Comparison of ENCODE assay signal across 13 cellular contexts in the genomic region with DNA sequence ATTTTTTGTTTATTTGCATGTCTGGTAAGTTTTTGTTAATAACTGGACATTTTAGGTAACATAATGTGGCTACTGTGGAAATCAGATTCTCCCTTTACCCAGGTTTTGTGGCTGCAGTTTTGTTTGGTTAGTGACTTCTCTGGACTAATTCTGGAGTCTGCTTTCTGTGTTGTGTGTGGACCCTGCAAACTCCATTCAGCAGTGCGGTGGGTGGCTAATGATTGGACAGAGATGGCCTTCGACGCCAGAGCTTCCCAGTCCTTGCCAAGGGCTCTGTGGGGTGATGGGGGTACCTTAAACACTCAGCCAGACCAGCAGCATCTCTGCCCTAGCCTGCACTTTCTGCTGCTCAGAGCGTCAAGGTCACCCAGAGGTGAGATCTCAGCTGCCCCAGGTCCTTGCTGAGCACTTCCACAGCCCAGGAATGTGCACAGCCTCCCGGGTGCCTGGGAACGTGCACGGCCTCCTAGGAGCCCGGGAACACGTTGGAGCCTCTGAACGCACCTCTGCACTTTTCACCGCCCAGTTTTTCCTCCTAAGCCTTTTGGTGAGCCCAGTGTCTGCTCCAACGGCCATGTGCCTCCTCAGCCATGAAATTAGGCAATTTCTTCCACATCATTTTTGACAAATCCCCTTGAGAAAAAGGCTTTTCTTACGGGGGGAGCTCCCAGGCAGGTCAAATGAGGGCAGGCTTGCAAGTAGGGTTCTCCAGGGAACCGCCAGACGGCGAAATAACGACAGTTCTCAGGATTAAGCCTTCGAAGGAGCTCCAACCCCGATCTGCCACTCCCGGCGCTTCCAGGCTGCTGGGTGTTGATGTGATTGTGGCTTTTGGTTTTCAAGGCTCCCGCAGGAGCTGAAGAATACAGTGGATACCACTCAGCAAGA. TPM values are rescaled to one million over a fixed set of nuclear protein-coding genes. Genes with fewer than 3 reads are reported as not detected.
DNase-seq lines count a peak whose midpoint lies in the region; ATAC-seq and TF ChIP-seq lines count a peak whose summit lies in the region.
"Had no signal": no experiment of that assay in that cellular context is flagged by ENCODE, and none has a peak within 500 bp of the region (broad histone marks: within the 10 kb centered on the region; RNA-seq: fewer than 3 reads in every experiment).

No MANE protein-coding gene starts in this region.

- H3K4me1 Mint-ChIP-seq in stimulated activated naive CD8-positive, alpha-beta T cell treated with anti-CD3 and anti-CD28 coated beads, Interleukin-15, amount 100 ng/mL, for 72 hours = no peaks in the 10 kb centered on the region
- H3K4me1 Mint-ChIP-seq: central memory CD8-positive, alpha-beta T cell had no signal

- H3K4me3 ChIP-seq in GM23248 (no peak overlapping the region), astrocyte of the cerebellum (ENCODE audit: low read depth, low read length) (no peak overlapping the region), lower lobe of right lung (no peak overlapping the region), skeletal muscle tissue (ENCODE audit: low read length in 3 of 3) (peak overlapping the region in 1 of 3 donors; percentile 0)

- peak overlapping the region; percentile 36; the same call in 1 of the 2 replicates for H3K9ac ChIP-seq in GM23248
- peak overlapping the region in 1 of 3 donors; percentile 45 for H3K9ac ChIP-seq in skeletal muscle tissue (ENCODE audit: low read depth in 1 of 3, low read length in 3 of 3)

- peaks cover 20% of the 10 kb centered on the region for H3K4me1 ChIP-seq in GM23248 (ENCODE audit: insufficient read depth)
- H3K4me1 ChIP-seq in lower lobe of right lung = peaks cover 29% of the 10 kb centered on the region
- peaks cover 37 to 39% (median 39%) of the 10 kb centered on the region in 3 donors for H3K4me1 ChIP-seq in skeletal muscle tissue (ENCODE audit: control insufficient read depth in 3 of 3, insufficient read depth in 3 of 3, low read length in 3 of 3)

- WGBS in GM23248 (ENCODE audit: low coverage in 1 of 2, low lambda C conversion rate in 2 of 2, missing lambda C conversion rate in 2 of 2), 2 experiments = 38 to 39% methylated on average over 22 of the region's 22 CpGs

- peak overlapping the region; percentile 46 for H2AFZ ChIP-seq in GM23248

- H3K9me3 ChIP-seq in GM23248 (ENCODE audit: low read depth) (no peaks in the 10 kb centered on the region), lower lobe of right lung (no peaks in the 10 kb centered on the region), skeletal muscle tissue (ENCODE audit: control insufficient read depth in 3 of 3, low read length in 3 of 3) (no peaks in the 10 kb centered on the region)

- no peaks in the 10 kb centered on the region for H3K79me2 ChIP-seq in GM23248 (ENCODE audit: insufficient read depth)

- TF ChIP-seq CTCF in astrocyte of the cerebellum (IDR thresholded peaks at IDR 0.05; ENCODE audit: low read depth, low read length, missing control alignments) = no peak
- no peak for TF ChIP-seq CTCF in lower lobe of right lung (IDR thresholded peaks at IDR 0.05)

- in situ Hi-C loops in GM23248 (cut with MboI) (no loop called here), astrocyte of the cerebellum (cut with HindIII; ENCODE audit: low sequenced_read_pairs) (no loop called here)

- H3K4me3 Mint-ChIP-seq in stimulated activated naive CD8-positive, alpha-beta T cell treated with anti-CD3 and anti-CD28 coated beads, Interleukin-15, amount 100 ng/mL, for 72 hours = no peak overlapping the region
- H3K4me3 Mint-ChIP-seq: central memory CD8-positive, alpha-beta T cell had no signal

- H3K36me3 ChIP-seq in GM23248 (ENCODE audit: low read depth) (no peaks in the 10 kb centered on the region), lower lobe of right lung (no peaks in the 10 kb centered on the region), skeletal muscle tissue (ENCODE audit: control insufficient read depth in 3 of 3, insufficient read depth in 3 of 3, low read length in 3 of 3) (no peaks in the 10 kb centered on the region)

- H3K9me2 ChIP-seq in GM23248 (ENCODE audit: insufficient read depth) = no peaks in the 10 kb centered on the region

- ATAC-seq in lower lobe of right lung = no peak
- ATAC-seq in GM21423 (IDR thresholded peaks at IDR 0.05; ENCODE audit: unreplicated experiment) = no peak
- ATAC-seq in GM19397 (IDR thresholded peaks at IDR 0.05; ENCODE audit: unreplicated experiment) = no peak
- no peak for ATAC-seq in stimulated activated naive CD8-positive, alpha-beta T cell treated with anti-CD3 and anti-CD28 coated beads, Interleukin-15, amount 100 ng/mL, for 72 hours

- no peaks in the 10 kb centered on the region for H3K27me3 ChIP-seq in GM23248 (replicated peaks; ENCODE audit: insufficient read depth)
- H3K27me3 ChIP-seq in lower lobe of right lung (ENCODE audit: low read depth) = no peaks in the 10 kb centered on the region
- H3K27me3 ChIP-seq in skeletal muscle tissue (ENCODE audit: control insufficient read depth in 3 of 3, insufficient read depth in 3 of 3, low read length in 3 of 3) = peaks cover 0 to 3% (median 0%) of the 10 kb centered on the region in 3 donors

- no peak overlapping the region for H3K27ac Mint-ChIP-seq in stimulated activated naive CD8-positive, alpha-beta T cell treated with anti-CD3 and anti-CD28 coated beads, Interleukin-15, amount 100 ng/mL, for 72 hours

- no peaks in the 10 kb centered on the region for H4K20me1 ChIP-seq in GM23248 (ENCODE audit: insufficient read depth)

- H3K27ac ChIP-seq in GM23248 (peak overlapping the region; percentile 63; the same call in 1 of the 2 replicates), lower lobe of right lung (no peak overlapping the region), skeletal muscle tissue (ENCODE audit: low read depth, low read length) (peak overlapping the region; percentile 20)
- H3K27ac ChIP-seq: HL-60 had no signal

- H3K9me3 Mint-ChIP-seq in stimulated activated naive CD8-positive, alpha-beta T cell treated with anti-CD3 and anti-CD28 coated beads, Interleukin-15, amount 100 ng/mL, for 72 hours = no peaks in the 10 kb centered on the region
- H3K9me3 Mint-ChIP-seq: central memory CD8-positive, alpha-beta T cell had no signal

- H3K4me2 ChIP-seq in GM23248 (ENCODE audit: unreplicated experiment) = peak overlapping the region; percentile 55

- peaks cover 17% of the 10 kb centered on the region for H3F3A ChIP-seq in GM23248 (ENCODE audit: insufficient read depth)

- H3K27me3 Mint-ChIP-seq in stimulated activated naive CD8-positive, alpha-beta T cell treated with anti-CD3 and anti-CD28 coated beads, Interleukin-15, amount 100 ng/mL, for 72 hours = peaks cover 43% of the 10 kb centered on the region

- intact Hi-C loops in lower lobe of right lung (cut with DNase I) = no loop called here

- peak; percentile 23 for DNase-seq in GM23248
- peak; percentile 36 for DNase-seq in astrocyte of the cerebellum (ENCODE audit: low read depth)
- peak; percentile 36 for DNase-seq in lower lobe of right lung
- DNase-seq in stimulated activated naive CD8-positive, alpha-beta T cell treated with anti-CD3 and anti-CD28 coated beads, Interleukin-15, amount 100 ng/mL, for 72 hours = no peak
- no peak for DNase-seq in stimulated activated CD4-positive, alpha-beta T cell treated with anti-CD3 and anti-CD28 coated beads, Interleukin-1b, Interleukin-23, amount 100 ng/mL, for 48 hours
- DNase-seq: activated naive CD4-positive, alpha-beta T cell treated with anti-CD3 and anti-CD28 coated beads, Interleukin-2, amount 50 U/mL, for 16 hours; NCI-H1930; substantia nigra had no signal

RNA-seq across cellular contexts. Expression of a gene that starts 35.2 kb away (rescaled TPM):
- total RNA-seq in GM23248 (2014; rRNA removed; shearing (Covaris generic)) = 5.8 and 6.6 TPM in 2 replicates
- polyA plus RNA-seq in GM23248 (2016; fragmentation: Nextera tagmentation; extraction: Ambion mirVana) = 4.8 and 4.9 TPM in 2 replicates
- total RNA-seq in lower lobe of right lung (40.8 TPM), skeletal muscle tissue (11.5 TPM)

RNA-seq across cellular contexts. Expression of a gene that starts 56.7 kb away (rescaled TPM):
- 0.32 and 0.38 TPM in 2 replicates for total RNA-seq in GM23248 (2014; rRNA removed; shearing (Covaris generic))
- polyA plus RNA-seq in GM23248 (2016; fragmentation: Nextera tagmentation; extraction: Ambion mirVana) = 0.45 and 0.61 TPM in 2 replicates
- total RNA-seq in lower lobe of right lung = 6.5 TPM
- under 0.01 TPM for total RNA-seq in skeletal muscle tissue

Comparison
In these comparisons a context has a peak if more than half of its experiments do, and no peak if none do; other contexts are left out.
1. DNase-seq: peak in GM23248 (single experiment), astrocyte of the cerebellum (single experiment) and lower lobe of right lung (single experiment); none in stimulated activated naive CD8-positive, alpha-beta T cell treated with anti-CD3 and anti-CD28 coated beads, Interleukin-15, amount 100 ng/mL, for 72 hours (0 of 2) and stimulated activated CD4-positive, alpha-beta T cell treated with anti-CD3 and anti-CD28 coated beads, Interleukin-1b, Interleukin-23, amount 100 ng/mL, for 48 hours (single experiment).